In the genomic region with DNA sequence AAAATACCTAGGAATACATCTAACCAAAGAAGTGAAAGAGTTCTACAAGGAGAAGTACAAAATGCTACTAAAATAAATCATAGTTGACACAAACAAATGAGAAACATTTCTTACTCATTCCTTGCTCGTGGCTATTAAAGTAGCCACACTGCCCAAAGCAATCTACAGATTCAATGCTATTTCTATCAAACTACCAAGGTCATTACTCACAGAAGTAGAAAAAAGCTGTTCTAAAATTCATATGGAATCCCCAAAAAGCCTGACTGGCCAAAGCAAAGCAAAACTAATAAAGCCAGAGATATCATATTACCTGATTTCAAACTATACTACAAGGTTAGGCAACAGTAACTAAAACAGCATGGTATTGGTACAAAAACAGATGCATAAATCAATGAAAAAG, we compare ENCODE assay signal across 1 cellular context.
TF ChIP-seq lines count a peak whose summit lies in the region.

No MANE protein-coding gene starts in this region.

TF ChIP-seq in HEK293T, 16 proteins besides CTCF, POLR2A, EP300 and RAD21 (continued from another document):
- TF ChIP-seq L3MBTL2 (conservative IDR thresholded peaks at IDR 0.05) (no peak), ZNF384 (IDR thresholded peaks at IDR 0.05) (no peak), ELF4 (IDR thresholded peaks at IDR 0.05) (no peak), ARNT (IDR thresholded peaks at IDR 0.05) (no peak), FOXK2 (IDR thresholded peaks at IDR 0.05) (no peak), TARDBP (IDR thresholded peaks at IDR 0.05) (no peak)
- TF ChIP-seq, protein P1, sequence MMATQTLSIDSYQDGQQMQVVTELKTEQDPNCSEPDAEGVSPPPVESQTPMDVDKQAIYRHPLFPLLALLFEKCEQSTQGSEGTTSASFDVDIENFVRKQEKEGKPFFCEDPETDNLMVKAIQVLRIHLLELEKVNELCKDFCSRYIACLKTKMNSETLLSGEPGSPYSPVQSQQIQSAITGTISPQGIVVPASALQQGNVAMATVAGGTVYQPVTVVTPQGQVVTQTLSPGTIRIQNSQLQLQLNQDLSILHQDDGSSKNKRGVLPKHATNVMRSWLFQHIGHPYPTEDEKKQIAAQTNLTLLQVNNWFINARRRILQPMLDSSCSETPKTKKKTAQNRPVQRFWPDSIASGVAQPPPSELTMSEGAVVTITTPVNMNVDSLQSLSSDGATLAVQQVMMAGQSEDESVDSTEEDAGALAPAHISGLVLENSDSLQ (IDR thresholded peaks at IDR 0.05), result no peak
